In the genomic region with DNA sequence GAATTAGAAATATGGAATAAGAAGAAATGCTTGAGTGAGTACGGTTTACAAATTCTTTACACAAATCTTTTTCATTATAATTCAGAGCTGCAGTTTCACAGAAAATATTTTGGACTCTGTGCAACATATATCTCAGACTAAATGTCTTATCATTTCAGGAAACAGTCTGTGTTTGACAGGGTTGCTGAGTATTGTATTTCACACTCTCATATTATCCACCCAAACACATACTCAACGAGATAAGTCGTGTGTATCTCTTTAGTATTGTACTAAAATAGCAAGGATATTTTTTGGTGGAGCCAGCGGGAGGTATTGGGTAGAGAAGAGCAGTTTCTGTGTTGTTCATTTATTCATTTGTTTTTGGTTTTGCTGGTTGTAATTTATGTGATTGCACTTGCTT, we compare ENCODE assay signal across 34 cellular contexts. TPM values are rescaled to one million over a fixed set of nuclear protein-coding genes. Genes with fewer than 3 reads are reported as not detected.
"Had no signal": no experiment of that assay in that cellular context is flagged by ENCODE, and none has a peak within 500 bp of the region (broad histone marks: within the 10 kb centered on the region; RNA-seq: fewer than 3 reads in every experiment).

No MANE protein-coding gene starts in this region.

- H3K27me3 ChIP-seq: suprapubic skin, tibial nerve had no signal

- H3K4me3 Mint-ChIP-seq: activated naive CD8-positive, alpha-beta T cell; activated T-cell treated with anti-CD3 and anti-CD28 coated beads, Interleukin-2, amount 50 U/mL, for 72 hours; effector memory CD8-positive, alpha-beta T cell; memory B cell; naive thymus-derived CD4-positive, alpha-beta T cell; stimulated activated memory B cell treated with anti-CD40 and anti-IgM and Interleukin-4, amounts not matched to agents 10 μg/mL and 1 μg/mL and 100 μg/mL, for 72 hours; stimulated activated naive CD8-positive, alpha-beta T cell treated with anti-CD3 and anti-CD28 coated beads, Interleukin-15, amount 100 ng/mL, for 72 hours; T-helper 2 cell treated with Interferon-gamma antibody and Interleukin-4, amounts not matched to agents 5 μg/mL and 100 μg/mL, for 36 hours had no signal

- ATAC-seq: activated T-cell treated with anti-CD3 and anti-CD28 coated beads, Interleukin-2, amount 50 U/mL, for 72 hours; effector memory CD8-positive, alpha-beta T cell; naive thymus-derived CD4-positive, alpha-beta T cell; stimulated activated memory B cell treated with anti-CD40 and anti-IgM and Interleukin-4, amounts not matched to agents 10 μg/mL and 1 μg/mL and 100 μg/mL, for 72 hours; stimulated activated naive CD8-positive, alpha-beta T cell treated with anti-CD3 and anti-CD28 coated beads, Interleukin-15, amount 100 ng/mL, for 72 hours had no signal

- H3K9me3 Mint-ChIP-seq: effector memory CD8-positive, alpha-beta T cell; stimulated activated naive CD8-positive, alpha-beta T cell treated with anti-CD3 and anti-CD28 coated beads, Interleukin-15, amount 100 ng/mL, for 72 hours; T-helper 2 cell treated with Interferon-gamma antibody and Interleukin-4, amounts not matched to agents 5 μg/mL and 100 μg/mL, for 36 hours had no signal

- H3K4me3 ChIP-seq: coronary artery, smooth muscle cell, suprapubic skin, tibial nerve had no signal

- H3K36me3 ChIP-seq: suprapubic skin, tibial nerve had no signal

- H3K27ac Mint-ChIP-seq: activated naive CD8-positive, alpha-beta T cell; activated T-cell treated with anti-CD3 and anti-CD28 coated beads, Interleukin-2, amount 50 U/mL, for 72 hours; effector memory CD8-positive, alpha-beta T cell; memory B cell; naive thymus-derived CD4-positive, alpha-beta T cell; stimulated activated memory B cell treated with anti-CD40 and anti-IgM and Interleukin-4, amounts not matched to agents 10 μg/mL and 1 μg/mL and 100 μg/mL, for 72 hours; stimulated activated naive CD8-positive, alpha-beta T cell treated with anti-CD3 and anti-CD28 coated beads, Interleukin-15, amount 100 ng/mL, for 72 hours; T-helper 2 cell treated with Interferon-gamma antibody and Interleukin-4, amounts not matched to agents 5 μg/mL and 100 μg/mL, for 36 hours had no signal

- H3K9me3 ChIP-seq: suprapubic skin, tibial nerve had no signal

- DNase-seq: activated CD4-positive, alpha-beta T cell treated with anti-CD3 and anti-CD28 coated beads for 4 hours; activated CD4-positive, alpha-beta T cell treated with anti-CD3 and anti-CD28 coated beads, Interleukin-2, amount 50 U/mL, for 4 hours; activated CD4-positive, CD25-positive, alpha-beta regulatory T cell; activated effector memory CD4-positive, alpha-beta T cell treated with Interleukin-2 at 50 U/mL for 16 hours; activated naive CD4-positive, alpha-beta T cell treated with Interleukin-2 at 50 U/mL for 16 hours; activated T-cell treated with anti-CD3 and anti-CD28 coated beads for 4 hours; activated T-cell treated with anti-CD3 and anti-CD28 coated beads, Interleukin-2, amount 50 U/mL, for 72 hours; anterior cingulate cortex; cerebellar nuclear complex; effector memory CD8-positive, alpha-beta T cell; erythroblast; foreskin fibroblast; head of caudate nucleus; kidney glomerular epithelial cell; midbrain; naive thymus-derived CD4-positive, alpha-beta T cell; stimulated activated CD4-positive, alpha-beta T cell treated with anti-CD3 and anti-CD28 coated beads, Interleukin-1b, Interleukin-23, amount 100 ng/mL, for 48 hours; stimulated activated CD4-positive, alpha-beta T cell treated with anti-CD3 and anti-CD28 coated beads, Interleukin-4, amount 100 ng/mL, for 4 hours; stimulated activated CD8-positive, alpha-beta memory T cell treated with anti-CD3 and anti-CD28 coated beads, Interleukin-4, amount 100 ng/mL, for 48 hours; stimulated activated naive CD8-positive, alpha-beta T cell treated with anti-CD3 and anti-CD28 coated beads, Interleukin-15, amount 100 ng/mL, for 72 hours; T-helper 1 cell had no signal

- H3K36me3 Mint-ChIP-seq: activated naive CD8-positive, alpha-beta T cell; memory B cell; naive thymus-derived CD4-positive, alpha-beta T cell; stimulated activated memory B cell treated with anti-CD40 and anti-IgM and Interleukin-4, amounts not matched to agents 10 μg/mL and 1 μg/mL and 100 μg/mL, for 72 hours had no signal

- H3K4me2 ChIP-seq: smooth muscle cell had no signal

- H3K4me1 ChIP-seq: suprapubic skin, tibial nerve had no signal

- H3K4me1 Mint-ChIP-seq: memory B cell; naive thymus-derived CD4-positive, alpha-beta T cell; stimulated activated memory B cell treated with anti-CD40 and anti-IgM and Interleukin-4, amounts not matched to agents 10 μg/mL and 1 μg/mL and 100 μg/mL, for 72 hours; stimulated activated naive CD8-positive, alpha-beta T cell treated with anti-CD3 and anti-CD28 coated beads, Interleukin-15, amount 100 ng/mL, for 72 hours had no signal

- H3K27me3 Mint-ChIP-seq: stimulated activated memory B cell treated with anti-CD40 and anti-IgM and Interleukin-4, amounts not matched to agents 10 μg/mL and 1 μg/mL and 100 μg/mL, for 72 hours; stimulated activated naive CD8-positive, alpha-beta T cell treated with anti-CD3 and anti-CD28 coated beads, Interleukin-15, amount 100 ng/mL, for 72 hours had no signal

- H3K27ac ChIP-seq: coronary artery, suprapubic skin, tibial nerve had no signal

RNA-seq across cellular contexts. Expression of a gene that starts 39.0 kb away (rescaled TPM):
- total RNA-seq: activated T-cell treated with anti-CD3 and anti-CD28 coated beads, Interleukin-2, amount 50 U/mL, for 72 hours; bronchial epithelial cell; fibroblast of lung; lower leg skin; naive thymus-derived CD4-positive, alpha-beta T cell; renal cortical epithelial cell; smooth muscle cell; suprapubic skin; tibial nerve had no signal
- polyA plus RNA-seq: fibroblast of lung; naive thymus-derived CD4-positive, alpha-beta T cell; neural cell; smooth muscle cell had no signal
